In the genomic region with DNA sequence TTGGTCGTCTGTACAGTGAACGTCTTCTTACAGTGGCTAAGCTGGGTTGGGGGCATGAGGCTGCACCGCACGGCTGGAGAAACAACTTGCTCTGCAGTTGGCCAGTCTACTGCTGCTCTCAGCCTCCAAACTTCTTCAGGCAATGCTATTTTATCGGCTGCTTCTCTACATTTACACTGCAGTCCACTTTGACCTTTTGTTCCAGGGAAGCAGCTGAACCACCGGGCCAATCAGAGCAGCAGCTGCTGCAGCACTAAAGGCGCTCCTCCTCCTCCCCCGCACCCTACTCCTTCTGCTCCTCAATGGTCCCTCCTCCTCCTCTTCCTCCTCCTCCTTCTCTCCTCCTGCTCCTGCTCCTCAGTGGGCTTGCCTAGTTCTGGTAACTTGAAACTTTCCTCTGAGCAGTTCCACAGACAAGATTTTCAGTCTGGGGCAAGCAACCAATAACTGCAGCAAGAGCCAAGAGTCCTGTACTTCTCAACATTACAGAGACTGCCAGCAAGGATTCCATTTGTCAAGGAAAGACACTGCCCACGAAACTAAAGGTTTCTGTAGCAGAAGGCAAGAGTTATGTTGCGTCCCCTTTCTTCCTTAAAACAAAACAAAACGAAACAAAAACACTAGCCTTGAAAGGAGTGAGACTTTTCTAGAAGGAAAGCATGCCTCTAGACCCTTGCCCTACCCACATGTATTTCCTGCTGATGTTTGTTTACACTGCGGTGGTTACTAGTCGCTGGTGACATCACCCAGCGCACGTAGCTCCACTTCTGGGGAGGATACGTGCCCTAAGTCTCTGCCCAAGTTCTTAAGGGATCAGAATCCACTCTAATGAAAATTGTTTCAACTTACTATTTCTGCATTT, we compare ENCODE assay signal across 8 cellular contexts.
DNase-seq lines count a peak whose midpoint lies in the region; ATAC-seq and TF ChIP-seq lines count a peak whose summit lies in the region.

No MANE protein-coding gene starts in this region.

- no peaks in the 10 kb centered on the region for H3K36me3 Mint-ChIP-seq in IgD-negative memory B cell
- H3K36me3 Mint-ChIP-seq in activated naive CD4-positive, alpha-beta T cell treated with anti-CD3 and anti-CD28 coated beads, Interleukin-2, amount 50 U/mL, for 72 hours = no peaks in the 10 kb centered on the region
- H3K36me3 Mint-ChIP-seq in glutamatergic neuron (ENCODE audit: unreplicated experiment) = no peaks in the 10 kb centered on the region

- 2% methylated on average over 16 of the region's 16 CpGs for WGBS in thyroid gland, 2 donors

- H3K4me3 Mint-ChIP-seq in IgD-negative memory B cell = peak overlapping the region; percentile 41 to 97 (median 86)
- H3K4me3 Mint-ChIP-seq in glutamatergic neuron (ENCODE audit: unreplicated experiment) = peak overlapping the region; percentile 92

- H3K9me3 Mint-ChIP-seq in IgD-negative memory B cell (no peaks in the 10 kb centered on the region), glutamatergic neuron (ENCODE audit: unreplicated experiment) (peaks cover 2% of the 10 kb centered on the region)
- H3K9me3 Mint-ChIP-seq in activated naive CD4-positive, alpha-beta T cell treated with anti-CD3 and anti-CD28 coated beads, Interleukin-2, amount 50 U/mL, for 72 hours = no peaks in the 10 kb centered on the region

- no peaks in the 10 kb centered on the region for H3K36me3 ChIP-seq in thyroid gland

- DNase-seq in DMS53 treated with DMSO at 0.1 percent for 48 hours (lab: John Stamatoyannopoulos, UW; ENCODE audit: unreplicated experiment) (peak; percentile 74), SHP77 treated with DMSO at 0.1 percent for 48 hours (lab: John Stamatoyannopoulos, UW) (peak; percentile 31), glutamatergic neuron (peak; percentile 59), omental fat pad (ENCODE audit: low spot score) (peak; percentile 52), thyroid gland (peak; percentile 94 to 97)
- DNase-seq in activated naive CD4-positive, alpha-beta T cell treated with anti-CD3 and anti-CD28 coated beads, Interleukin-2, amount 50 U/mL, for 72 hours (ENCODE audit: low spot score in 2 of 2) = peak; percentile 26 to 68

- H3K4me1 ChIP-seq in thyroid gland = peaks cover 16 to 22% of the 10 kb centered on the region in 2 donors

- H3K4me1 Mint-ChIP-seq in IgD-negative memory B cell (peaks cover 3 to 8% (median 7%) of the 10 kb centered on the region in 3 donors), glutamatergic neuron (ENCODE audit: low read depth, unreplicated experiment) (peaks cover 33% of the 10 kb centered on the region)

- intact Hi-C loops in thyroid gland (cut with DNase I) = loop anchor here (5.0 kb wide), 1 partner anchor 199 kb away; no protein-coding TSS in a partner anchor

- peak overlapping the region; percentile 93 to 96 (median 95) for H3K27ac ChIP-seq in thyroid gland

- H3K27me3 ChIP-seq in thyroid gland = no peaks in the 10 kb centered on the region

- H3K27ac Mint-ChIP-seq in IgD-negative memory B cell (peak overlapping the region; percentile 13 to 97 (median 92)), glutamatergic neuron (ENCODE audit: unreplicated experiment) (peak overlapping the region; percentile 96)
- H3K27ac Mint-ChIP-seq in activated naive CD4-positive, alpha-beta T cell treated with anti-CD3 and anti-CD28 coated beads, Interleukin-2, amount 50 U/mL, for 72 hours = peak overlapping the region; percentile 88 to 90

- H3K27me3 Mint-ChIP-seq in IgD-negative memory B cell (no peaks in the 10 kb centered on the region), glutamatergic neuron (ENCODE audit: unreplicated experiment) (no peaks in the 10 kb centered on the region)

- peak; percentile 98 for ATAC-seq in GM21723 (IDR thresholded peaks at IDR 0.05; ENCODE audit: unreplicated experiment)
- peak; percentile 91 to 92 for ATAC-seq in activated naive CD4-positive, alpha-beta T cell treated with anti-CD3 and anti-CD28 coated beads, Interleukin-2, amount 50 U/mL, for 72 hours
- peak; percentile 94 for ATAC-seq in omental fat pad (ENCODE audit: low FRiP score)

- no peaks in the 10 kb centered on the region for H3K9me3 ChIP-seq in thyroid gland

- TF ChIP-seq POLR2A in thyroid gland (IDR thresholded peaks at IDR 0.05) = peak; percentile 65 to 95

- TF ChIP-seq CTCF in glutamatergic neuron (IDR thresholded peaks at IDR 0.05; ENCODE audit: partially characterized antibody, unreplicated experiment) (no peak), omental fat pad (IDR thresholded peaks at IDR 0.05) (no peak), thyroid gland (IDR thresholded peaks at IDR 0.05) (no peak)

- peak overlapping the region in 2 of 3 donors; percentile 23 to 38 for H3K4me3 ChIP-seq in thyroid gland (replicated peaks in 1 of 3)

Comparison
In these comparisons a context has a peak if more than half of its experiments do, and no peak if none do; other contexts are left out.
1. Peak in every context shown above with its lines: DNase-seq, ATAC-seq, H3K4me3 ChIP-seq and H3K27ac ChIP-seq.
2. DNase-seq: peak in every context shown above with its lines; median percentile 96 in thyroid gland; 74 in DMS53 treated with DMSO at 0.1 percent for 48 hours; 59 in glutamatergic neuron; 52 in omental fat pad; 47 in activated naive CD4-positive, alpha-beta T cell treated with anti-CD3 and anti-CD28 coated beads, Interleukin-2, amount 50 U/mL, for 72 hours; 31 in SHP77 treated with DMSO at 0.1 percent for 48 hours.